In genomic region chr11:85801527-85801926, GRCh38 we compare ENCODE assay signal across 24 cellular contexts. TPM values are rescaled to one million over a fixed set of nuclear protein-coding genes. Genes with fewer than 3 reads are reported as not detected.
DNase-seq lines count a peak whose midpoint lies in the region; ATAC-seq, FAIRE-seq and TF ChIP-seq lines count a peak whose summit lies in the region.
"Had no signal": no experiment of that assay in that cellular context is flagged by ENCODE, and none has a peak within 500 bp of the region (broad histone marks: within the 10 kb centered on the region; RNA-seq: fewer than 3 reads in every experiment).

No MANE protein-coding gene starts in this region.

- H3K4me3 ChIP-seq in Caco-2 (ENCODE audit: low read depth, low read length) (no peak overlapping the region), small intestine (ENCODE audit: low read depth in 1 of 2, low read length in 2 of 2) (no peak overlapping the region)
- H3K4me3 ChIP-seq: BLaER1 had no signal

- no peak for FAIRE-seq in small intestine (lab: Jason Lieb, UNC)
- FAIRE-seq: A204.1, D721Med, G401.6, GM12891, GM19239 had no signal

- no peaks in the 10 kb centered on the region for H3K27me3 ChIP-seq in Caco-2 (replicated peaks; ENCODE audit: control insufficient read depth, insufficient read depth, low read length)
- no peaks in the 10 kb centered on the region for H3K27me3 ChIP-seq in small intestine (ENCODE audit: control insufficient read depth in 2 of 2, insufficient read depth in 2 of 2, low read length in 2 of 2)
- H3K27me3 ChIP-seq: BE2C, BLaER1 had no signal

- peak overlapping the region; percentile 85 for H3K27ac Mint-ChIP-seq in Caco-2 (ENCODE audit: unreplicated experiment)
- peak overlapping the region; percentile 74 for H3K27ac Mint-ChIP-seq in central memory CD8-positive, alpha-beta T cell (ENCODE audit: low read depth)
- no peak overlapping the region for H3K27ac Mint-ChIP-seq in activated T-cell treated with anti-CD3 and anti-CD28 coated beads, Interleukin-2, amount 50 U/mL, for 72 hours

- H3K36me3 ChIP-seq in Caco-2 (ENCODE audit: control insufficient read depth, insufficient read depth, low read length) (no peaks in the 10 kb centered on the region; the same call in 1 of the 2 replicates), small intestine (ENCODE audit: control insufficient read depth in 2 of 2, insufficient read depth in 2 of 2, low read length in 2 of 2) (no peaks in the 10 kb centered on the region)
- H3K36me3 ChIP-seq: BE2C, BLaER1 had no signal

- intact Hi-C loops in Caco-2 (cut with micrococcal nuclease; ENCODE audit: unreplicated experiment): loop anchor here (1.0 kb wide), 2 partner anchors 13 to 21 kb away; no protein-coding TSS in a partner anchor

- CTCF ChIA-PET in Caco-2 (lab: Charles Lee): interaction anchor here (1.2 kb wide), 1 partner anchor 8 kb away, joined by 3 read pairs; no protein-coding TSS in a partner anchor

- peak in 1 of 2 experiments; percentile 55 for DNase-seq in Caco-2
- no peak for DNase-seq in central memory CD8-positive, alpha-beta T cell (ENCODE audit: low spot score in 2 of 2)
- peak; percentile 56 for DNase-seq in small intestine
- no peak for DNase-seq in D341Med (ENCODE audit: low spot score)
- no peak for DNase-seq in NCI-H226
- DNase-seq in activated T-cell treated with anti-CD3 and anti-CD28 coated beads, Interleukin-2, amount 50 U/mL, for 72 hours: no peak
- DNase-seq: 8988T; ACHN; BE2C; C1 segment of cervical spinal cord; CD4-positive, alpha-beta memory T cell; CD4-positive, CD25-positive, alpha-beta regulatory T cell; DMS79 treated with DMSO at 0.1 percent for 48 hours; GF-D8 had no signal

- H3K9me3 ChIP-seq in Caco-2: 0 out of 2 replicates have a peak, but pooled peaks cover 4% of the 10 kb centered on the region
- H3K9me3 ChIP-seq in small intestine (ENCODE audit: control insufficient read depth, low read depth): no peaks in the 10 kb centered on the region
- H3K9me3 ChIP-seq: BE2C, BLaER1 had no signal

- TF ChIP-seq CTCF in Caco-2 (IDR thresholded peaks at IDR 0.05; ENCODE audit: insufficient read depth in 1 of 2, low read depth in 1 of 2, low read length in 1 of 2, severe bottlenecking in 1 of 2, unreplicated experiment in 1 of 2): no peak

- H3K4me1 ChIP-seq in Caco-2: peaks cover 58% of the 10 kb centered on the region
- H3K4me1 ChIP-seq in small intestine (ENCODE audit: control insufficient read depth in 2 of 2, insufficient read depth in 1 of 2, low read depth in 1 of 2, low read length in 1 of 2): peaks cover 12 to 16% of the 10 kb centered on the region in 2 donors
- H3K4me1 ChIP-seq: BE2C, BLaER1 had no signal

- H3K9me3 Mint-ChIP-seq in Caco-2 (ENCODE audit: unreplicated experiment): peaks cover 18% of the 10 kb centered on the region
- H3K9me3 Mint-ChIP-seq in central memory CD8-positive, alpha-beta T cell: no peaks in the 10 kb centered on the region
- no peaks in the 10 kb centered on the region for H3K9me3 Mint-ChIP-seq in activated T-cell treated with anti-CD3 and anti-CD28 coated beads, Interleukin-2, amount 50 U/mL, for 72 hours

- 64 to 85% (median 75%) methylated on average over 7 of the region's 7 CpGs for WGBS in small intestine, 3 donors

- no peaks in the 10 kb centered on the region for H3K27me3 Mint-ChIP-seq in Caco-2 (ENCODE audit: insufficient read depth, unreplicated experiment)
- H3K27me3 Mint-ChIP-seq in central memory CD8-positive, alpha-beta T cell: no peaks in the 10 kb centered on the region
- H3K27me3 Mint-ChIP-seq in activated T-cell treated with anti-CD3 and anti-CD28 coated beads, Interleukin-2, amount 50 U/mL, for 72 hours (ENCODE audit: low read depth): peaks cover 11% of the 10 kb centered on the region
- H3K27me3 Mint-ChIP-seq: CD4-positive, alpha-beta memory T cell had no signal

- H3K27ac ChIP-seq in small intestine (ENCODE audit: low read depth in 1 of 2, low read length in 1 of 2): no peak overlapping the region
- H3K27ac ChIP-seq: BLaER1 had no signal

- peaks cover 70% of the 10 kb centered on the region for H3K4me1 Mint-ChIP-seq in Caco-2 (ENCODE audit: low read depth, unreplicated experiment)
- H3K4me1 Mint-ChIP-seq in central memory CD8-positive, alpha-beta T cell: peaks cover 72% of the 10 kb centered on the region
- H3K4me1 Mint-ChIP-seq in activated T-cell treated with anti-CD3 and anti-CD28 coated beads, Interleukin-2, amount 50 U/mL, for 72 hours (ENCODE audit: low read depth): peaks cover 7% of the 10 kb centered on the region
- H3K4me1 Mint-ChIP-seq: CD14-positive monocyte had no signal

- BruUV-seq in Caco-2 (replicated peaks; lab: Mats Ljungman, UMichigan): no TSS peak

- POLR2A ChIA-PET in Caco-2 (lab: Charles Lee): no interaction called here

- H3K4me3 Mint-ChIP-seq in Caco-2 (ENCODE audit: unreplicated experiment): no peak overlapping the region
- no peak overlapping the region for H3K4me3 Mint-ChIP-seq in central memory CD8-positive, alpha-beta T cell
- H3K4me3 Mint-ChIP-seq in activated T-cell treated with anti-CD3 and anti-CD28 coated beads, Interleukin-2, amount 50 U/mL, for 72 hours: no peak overlapping the region
- H3K4me3 Mint-ChIP-seq: CD14-positive monocyte; CD4-positive, CD25-positive, alpha-beta regulatory T cell had no signal

- H3K36me3 Mint-ChIP-seq in Caco-2 (ENCODE audit: insufficient read depth, unreplicated experiment): peaks cover 26% of the 10 kb centered on the region
- peaks cover 2% of the 10 kb centered on the region for H3K36me3 Mint-ChIP-seq in central memory CD8-positive, alpha-beta T cell (ENCODE audit: insufficient read depth)
- peaks cover 0 to 1% of the 10 kb centered on the region in 2 donors for H3K36me3 Mint-ChIP-seq in activated T-cell treated with anti-CD3 and anti-CD28 coated beads, Interleukin-2, amount 50 U/mL, for 72 hours (ENCODE audit: insufficient read depth in 2 of 2)
- H3K36me3 Mint-ChIP-seq: CD14-positive monocyte; CD4-positive, CD25-positive, alpha-beta regulatory T cell had no signal

- ATAC-seq in central memory CD8-positive, alpha-beta T cell (replicated peaks; ENCODE audit: extremely low read depth, poor library complexity, severe bottlenecking): no peak
- ATAC-seq in activated T-cell treated with anti-CD3 and anti-CD28 coated beads, Interleukin-2, amount 50 U/mL, for 72 hours (replicated peaks in 1 of 2): no peak
- ATAC-seq in HG02610 (IDR thresholded peaks at IDR 0.05; ENCODE audit: unreplicated experiment): no peak

RNA-seq across cellular contexts. Expression of gene SYTL2, which starts 9.4 kb away (rescaled TPM):
- 110 and 156 TPM in 2 replicates for total RNA-seq in Caco-2 (2022)
- polyA plus RNA-seq in small intestine: 10 to 100 TPM; 12.9 to 17.7 (median 14.3) TPM
- total RNA-seq in activated T-cell treated with anti-CD3 and anti-CD28 coated beads, Interleukin-2, amount 50 U/mL, for 72 hours: 10 to 100 TPM; 34.4 to 40.1 TPM

RNA-seq across cellular contexts. Expression of gene CCDC83, which starts 53.7 kb away (rescaled TPM):
- not detected in 2 replicates for total RNA-seq in Caco-2 (2022)
- not detected for polyA plus RNA-seq in small intestine
- not detected for total RNA-seq in activated T-cell treated with anti-CD3 and anti-CD28 coated beads, Interleukin-2, amount 50 U/mL, for 72 hours
- total RNA-seq: A673; CD4-positive, alpha-beta memory T cell; CD4-positive, CD25-positive, alpha-beta regulatory T cell had no signal
- polyA plus RNA-seq: AG04450; CD14-positive monocyte; CD4-positive, alpha-beta memory T cell; CD4-positive, CD25-positive, alpha-beta regulatory T cell had no signal
